ENCODE assay signal across 18 cellular contexts in the genomic region with DNA sequence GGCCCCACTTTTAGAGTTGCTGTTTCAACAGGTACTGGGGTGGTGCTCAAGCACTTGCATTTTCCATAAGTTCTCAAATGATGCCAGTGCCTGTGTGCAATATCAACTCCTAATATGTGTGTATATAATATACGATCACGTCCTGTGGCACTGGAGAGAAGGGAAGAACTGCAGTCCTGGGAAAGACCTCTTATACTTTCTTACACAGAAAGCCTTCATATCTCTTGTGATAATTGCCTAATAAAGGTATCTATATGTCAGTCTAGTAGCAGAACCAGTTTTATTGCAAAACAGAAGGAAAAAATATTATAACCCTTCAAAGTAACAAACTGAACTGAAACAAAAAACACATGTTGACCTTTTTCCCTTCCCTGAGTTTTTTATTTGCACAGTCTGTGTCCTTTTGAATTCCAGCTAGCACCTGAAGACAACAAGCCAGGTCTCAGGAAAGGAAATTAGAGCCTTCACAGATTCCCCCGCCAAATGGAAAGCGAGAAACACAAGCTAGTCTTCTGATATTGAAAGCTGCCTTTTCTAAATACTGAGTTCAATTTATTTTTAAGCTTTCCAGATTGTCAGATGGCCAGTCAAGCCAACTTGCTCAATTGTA. TPM values are rescaled to one million over a fixed set of nuclear protein-coding genes. Genes with fewer than 3 reads are reported as not detected.
"Had no signal": no experiment of that assay in that cellular context is flagged by ENCODE, and none has a peak within 500 bp of the region (broad histone marks: within the 10 kb centered on the region; RNA-seq: fewer than 3 reads in every experiment).

No MANE protein-coding gene starts in this region.

- ATAC-seq: foreskin keratinocyte; stimulated activated naive CD8-positive, alpha-beta T cell treated with anti-CD3 and anti-CD28 coated beads, Interleukin-15, Interleukin-2, amounts not matched to agents 100 U/mL and 50 U/mL, for 24 hours had no signal

- H3K4me1 Mint-ChIP-seq: immature natural killer cell, naive B cell had no signal

- H3K27me3 ChIP-seq: colonic mucosa, foreskin keratinocyte, neutrophil, right atrium auricular region, tibial nerve had no signal

- FAIRE-seq: keratinocyte, small intestine had no signal

- H3K4me3 ChIP-seq: colonic mucosa, left ventricle myocardium inferior, lung, right atrium auricular region, tibial nerve had no signal

- H3K9me3 Mint-ChIP-seq: naive B cell had no signal

- H3K4me1 ChIP-seq: colonic mucosa, foreskin keratinocyte, right atrium auricular region had no signal

- H3K27ac Mint-ChIP-seq: immature natural killer cell, naive B cell had no signal

- DNase-seq: colonic mucosa; dermis blood vessel endothelial cell; erythroblast; foreskin keratinocyte; immature natural killer cell; left ventricle myocardium inferior; mesenchymal stem cell; naive B cell; posterior cingulate gyrus; small intestine; stimulated activated CD4-positive, alpha-beta T cell treated with anti-CD3 and anti-CD28 coated beads, Interleukin-2, amount 100 ng/mL, for 48 hours; stimulated activated naive CD8-positive, alpha-beta T cell treated with anti-CD3 and anti-CD28 coated beads, Interleukin-15, Interleukin-2, amounts not matched to agents 100 U/mL and 50 U/mL, for 24 hours had no signal

- H3K9me3 ChIP-seq: colonic mucosa, left ventricle myocardium inferior, neutrophil, right atrium auricular region, tibial nerve had no signal

- H3K4me3 Mint-ChIP-seq: immature natural killer cell had no signal

- H3K36me3 ChIP-seq: colonic mucosa, left ventricle myocardium inferior, neutrophil, right atrium auricular region, tibial nerve had no signal

- H3K36me3 Mint-ChIP-seq: immature natural killer cell, naive B cell had no signal

- H3K27ac ChIP-seq: colonic mucosa, foreskin keratinocyte, left ventricle myocardium inferior, neutrophil, right atrium auricular region, tibial nerve had no signal

RNA-seq across cellular contexts. Expression of a gene that starts 44.4 kb away (rescaled TPM):
- total RNA-seq: foreskin keratinocyte had no signal
- polyA plus RNA-seq: foreskin keratinocyte, immature natural killer cell, keratinocyte, neural cell had no signal
